Comparison of ENCODE assay signal across 1 cellular context in the genomic region with DNA sequence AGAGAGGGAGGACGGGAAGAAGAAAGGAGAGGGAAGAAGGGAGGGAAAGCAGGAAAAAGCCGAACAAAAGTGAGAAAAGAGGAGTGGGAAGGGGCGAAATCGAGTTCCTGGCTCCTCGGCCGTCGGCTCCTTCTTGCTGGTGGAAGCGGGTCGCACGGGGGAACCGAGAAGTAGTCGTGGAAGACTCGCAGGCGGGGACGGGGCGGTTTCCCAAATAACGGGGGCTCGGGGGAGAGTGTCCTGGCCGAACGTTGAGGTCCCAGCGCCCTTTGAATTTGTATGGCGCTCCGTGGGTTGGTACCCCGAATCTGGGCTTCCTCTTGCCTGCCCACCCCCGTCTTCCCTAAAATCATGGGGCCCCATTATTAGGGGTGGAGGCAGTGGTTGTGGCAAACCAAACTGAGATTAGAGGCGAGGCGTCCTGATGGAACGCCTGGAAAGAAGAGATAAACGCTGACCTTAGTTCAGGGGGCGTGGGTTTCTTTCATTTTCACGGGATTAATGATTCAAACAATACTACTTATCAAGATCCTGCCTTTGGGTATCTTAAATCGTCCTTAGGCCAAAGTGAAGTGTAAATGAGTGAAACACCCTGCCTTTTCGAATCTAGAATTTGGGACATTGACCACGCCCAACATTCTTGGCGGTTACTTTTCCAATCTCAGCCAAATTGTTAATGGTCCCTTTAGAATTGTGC.
TF ChIP-seq lines count a peak whose summit lies in the region.

No MANE protein-coding gene starts in this region.

TF ChIP-seq in K562, 482 proteins besides CTCF, POLR2A, EP300 and RAD21 (continued from another document):
- TF ChIP-seq CXXC5 (CRISPR knock-in tag; IDR thresholded peaks at IDR 0.05) (peak; percentile 63), NR2C1 (IDR thresholded peaks at IDR 0.05) (no peak), NR2C1 (tag; IDR thresholded peaks at IDR 0.05) (0 out of 2 replicates have a peak, but pooled peaks have one; percentile 10), VEZF1 (CRISPR knock-in tag; IDR thresholded peaks at IDR 0.05) (peak; percentile 42; the same call in 1 of the 2 replicates), NCOA6 (IDR thresholded peaks at IDR 0.05) (no peak), TEAD4 (IDR thresholded peaks at IDR 0.05; ENCODE audit: low read length) (peak; percentile 66), TEAD4 (CRISPR knock-in tag; IDR thresholded peaks at IDR 0.05; ENCODE audit: borderline replicate concordance) (no peak), RCOR1 (IDR thresholded peaks at IDR 0.05; ENCODE audit: borderline replicate concordance in 1 of 2, low read depth in 2 of 2, low read length in 2 of 2) (peak; percentile 20 to 97; a peak in 2 of 4 replicates), NCOR1 (IDR thresholded peaks at IDR 0.05) (peak; percentile 36; the same call in 1 of the 2 replicates)
- TF ChIP-seq, protein P1, sequence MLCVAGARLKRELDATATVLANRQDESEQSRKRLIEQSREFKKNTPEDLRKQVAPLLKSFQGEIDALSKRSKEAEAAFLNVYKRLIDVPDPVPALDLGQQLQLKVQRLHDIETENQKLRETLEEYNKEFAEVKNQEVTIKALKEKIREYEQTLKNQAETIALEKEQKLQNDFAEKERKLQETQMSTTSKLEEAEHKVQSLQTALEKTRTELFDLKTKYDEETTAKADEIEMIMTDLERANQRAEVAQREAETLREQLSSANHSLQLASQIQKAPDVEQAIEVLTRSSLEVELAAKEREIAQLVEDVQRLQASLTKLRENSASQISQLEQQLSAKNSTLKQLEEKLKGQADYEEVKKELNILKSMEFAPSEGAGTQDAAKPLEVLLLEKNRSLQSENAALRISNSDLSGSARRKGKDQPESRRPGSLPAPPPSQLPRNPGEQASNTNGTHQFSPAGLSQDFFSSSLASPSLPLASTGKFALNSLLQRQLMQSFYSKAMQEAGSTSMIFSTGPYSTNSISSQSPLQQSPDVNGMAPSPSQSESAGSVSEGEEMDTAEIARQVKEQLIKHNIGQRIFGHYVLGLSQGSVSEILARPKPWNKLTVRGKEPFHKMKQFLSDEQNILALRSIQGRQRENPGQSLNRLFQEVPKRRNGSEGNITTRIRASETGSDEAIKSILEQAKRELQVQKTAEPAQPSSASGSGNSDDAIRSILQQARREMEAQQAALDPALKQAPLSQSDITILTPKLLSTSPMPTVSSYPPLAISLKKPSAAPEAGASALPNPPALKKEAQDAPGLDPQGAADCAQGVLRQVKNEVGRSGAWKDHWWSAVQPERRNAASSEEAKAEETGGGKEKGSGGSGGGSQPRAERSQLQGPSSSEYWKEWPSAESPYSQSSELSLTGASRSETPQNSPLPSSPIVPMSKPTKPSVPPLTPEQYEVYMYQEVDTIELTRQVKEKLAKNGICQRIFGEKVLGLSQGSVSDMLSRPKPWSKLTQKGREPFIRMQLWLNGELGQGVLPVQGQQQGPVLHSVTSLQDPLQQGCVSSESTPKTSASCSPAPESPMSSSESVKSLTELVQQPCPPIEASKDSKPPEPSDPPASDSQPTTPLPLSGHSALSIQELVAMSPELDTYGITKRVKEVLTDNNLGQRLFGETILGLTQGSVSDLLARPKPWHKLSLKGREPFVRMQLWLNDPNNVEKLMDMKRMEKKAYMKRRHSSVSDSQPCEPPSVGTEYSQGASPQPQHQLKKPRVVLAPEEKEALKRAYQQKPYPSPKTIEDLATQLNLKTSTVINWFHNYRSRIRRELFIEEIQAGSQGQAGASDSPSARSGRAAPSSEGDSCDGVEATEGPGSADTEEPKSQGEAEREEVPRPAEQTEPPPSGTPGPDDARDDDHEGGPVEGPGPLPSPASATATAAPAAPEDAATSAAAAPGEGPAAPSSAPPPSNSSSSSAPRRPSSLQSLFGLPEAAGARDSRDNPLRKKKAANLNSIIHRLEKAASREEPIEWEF (CRISPR knock-in tag; IDR thresholded peaks at IDR 0.05) = no peak
- TF ChIP-seq, protein P2, sequence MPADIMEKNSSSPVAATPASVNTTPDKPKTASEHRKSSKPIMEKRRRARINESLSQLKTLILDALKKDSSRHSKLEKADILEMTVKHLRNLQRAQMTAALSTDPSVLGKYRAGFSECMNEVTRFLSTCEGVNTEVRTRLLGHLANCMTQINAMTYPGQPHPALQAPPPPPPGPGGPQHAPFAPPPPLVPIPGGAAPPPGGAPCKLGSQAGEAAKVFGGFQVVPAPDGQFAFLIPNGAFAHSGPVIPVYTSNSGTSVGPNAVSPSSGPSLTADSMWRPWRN (IDR thresholded peaks at IDR 0.05; ENCODE audit: low read depth) = peak; percentile 72
- TF ChIP-seq, protein P3, sequence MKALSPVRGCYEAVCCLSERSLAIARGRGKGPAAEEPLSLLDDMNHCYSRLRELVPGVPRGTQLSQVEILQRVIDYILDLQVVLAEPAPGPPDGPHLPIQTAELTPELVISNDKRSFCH (CRISPR knock-in tag; IDR thresholded peaks at IDR 0.05) = no peak
- TF ChIP-seq, protein P3 (tag; IDR thresholded peaks at IDR 0.05) = peak; percentile 49; the same call in 1 of the 2 replicates
